Comparison of ENCODE assay signal across 8 cellular contexts in the genomic region with DNA sequence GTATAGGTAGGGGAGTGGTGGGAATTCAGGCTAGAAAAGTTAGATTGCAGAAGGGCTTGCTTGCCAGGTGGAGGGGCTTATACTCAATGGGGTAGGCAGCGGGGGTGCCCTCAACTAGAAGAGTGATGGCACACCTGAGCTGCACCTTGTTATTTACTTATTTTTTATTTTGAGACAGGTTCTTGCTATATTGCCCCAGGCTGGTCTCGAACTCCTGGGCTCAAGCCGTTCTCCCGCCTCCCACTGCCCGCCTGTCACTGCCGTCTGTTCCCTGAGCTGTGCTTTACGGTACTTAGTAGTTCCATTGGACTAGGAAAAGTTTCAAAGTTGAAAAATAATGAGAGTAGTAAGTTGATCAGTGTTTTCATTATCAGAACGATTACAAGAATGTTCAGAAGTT. TPM values are rescaled to one million over a fixed set of nuclear protein-coding genes. Genes with fewer than 3 reads are reported as not detected.
A peak's percentile ranks its signal among the peaks of the same experiment; 100 is the strongest.
DNase-seq lines count a peak whose midpoint lies in the region; ATAC-seq and TF ChIP-seq lines count a peak whose summit lies in the region.

No MANE protein-coding gene starts in this region.

- H3K9me3 ChIP-seq in heart left ventricle: no peaks in the 10 kb centered on the region
- no peaks in the 10 kb centered on the region for H3K9me3 ChIP-seq in ascending aorta
- H3K9me3 ChIP-seq in lung (ENCODE audit: control insufficient read depth in 2 of 2, insufficient read depth in 1 of 2, low read length in 1 of 2): no peaks in the 10 kb centered on the region
- H3K9me3 ChIP-seq in upper lobe of right lung: no peaks in the 10 kb centered on the region

- H3K36me3 ChIP-seq in heart left ventricle: peaks cover 0 to 18% (median 0%) of the 10 kb centered on the region in 9 donors
- peaks cover 0 to 4% of the 10 kb centered on the region in 2 donors for H3K36me3 ChIP-seq in ascending aorta
- no peaks in the 10 kb centered on the region for H3K36me3 ChIP-seq in lung (ENCODE audit: control insufficient read depth in 2 of 2, insufficient read depth in 2 of 2, low read length in 2 of 2)
- H3K36me3 ChIP-seq in upper lobe of right lung: no peaks in the 10 kb centered on the region

- H3K4me3 ChIP-seq in heart left ventricle (peak overlapping the region; percentile 55 to 97 (median 78)), ascending aorta (peak overlapping the region; percentile 83 to 97), lung (peak overlapping the region; percentile 39), upper lobe of right lung (peak overlapping the region; percentile 67)

- TF ChIP-seq CTCF in heart left ventricle (IDR thresholded peaks at IDR 0.05) (no peak), ascending aorta (IDR thresholded peaks at IDR 0.05) (no peak), lung (IDR thresholded peaks at IDR 0.05; ENCODE audit: control extremely low read depth, extremely low read depth) (no peak), upper lobe of right lung (IDR thresholded peaks at IDR 0.05) (no peak)

- peaks cover 0 to 79% (median 57%) of the 10 kb centered on the region in 12 donors for H3K4me1 ChIP-seq in heart left ventricle
- H3K4me1 ChIP-seq in ascending aorta: peaks cover 3 to 42% of the 10 kb centered on the region in 2 donors
- H3K4me1 ChIP-seq in lung (ENCODE audit: control insufficient read depth in 2 of 2, insufficient read depth in 2 of 2, low read length in 2 of 2): peaks cover 5 to 6% of the 10 kb centered on the region in 2 donors
- peaks cover 52% of the 10 kb centered on the region for H3K4me1 ChIP-seq in upper lobe of right lung

- H3K27me3 ChIP-seq in heart left ventricle: no peaks in the 10 kb centered on the region
- H3K27me3 ChIP-seq in ascending aorta: no peaks in the 10 kb centered on the region
- H3K27me3 ChIP-seq in lung (ENCODE audit: control insufficient read depth, insufficient read depth): no peaks in the 10 kb centered on the region
- no peaks in the 10 kb centered on the region for H3K27me3 ChIP-seq in upper lobe of right lung

- intact Hi-C loops in heart left ventricle (cut with DNase I) (loop anchor here in 3 of 10 donors (5.0 to 10.0 kb wide), 3 partner anchors 53 to 97 kb away; partner anchors contain the start of gene EIF2S3 (in 1 of the 3)), Right ventricle myocardium inferior (cut with DNase I) (loop anchor here (5.0 kb wide), 1 partner anchor 36 kb away; no protein-coding TSS in a partner anchor), ascending aorta (cut with DNase I) (loop anchor here (2.0 to 5.0 kb wide), 3 partner anchors 51 to 243 kb away; partner anchors contain the start of gene CXorf58), upper lobe of right lung (cut with DNase I) (no loop called here)

- TF ChIP-seq POLR2A in heart left ventricle (IDR thresholded peaks at IDR 0.05): no peak

- ATAC-seq in heart left ventricle: no peak
- ATAC-seq in Right ventricle myocardium inferior: no peak
- ATAC-seq in lung (ENCODE audit: insufficient read depth, low FRiP score): no peak
- ATAC-seq in upper lobe of right lung: no peak
- ATAC-seq in GM18502 (IDR thresholded peaks at IDR 0.05; ENCODE audit: poor library complexity, unreplicated experiment): no peak
- no peak for ATAC-seq in GM21717 (IDR thresholded peaks at IDR 0.05; ENCODE audit: unreplicated experiment)

- H3K27ac ChIP-seq in heart left ventricle (peak overlapping the region in 10 of 12 donors; percentile 94 to 99 (median 98)), ascending aorta (peak overlapping the region; percentile 99 to 100), lung (ENCODE audit: low read depth in 1 of 2, low read length in 1 of 2) (peak overlapping the region; percentile 3 to 47), upper lobe of right lung (peak overlapping the region; percentile 1)

- 37 to 61% (median 52%) methylated on average over 8 of the region's 8 CpGs for WGBS in heart left ventricle, 4 donors
- WGBS in lung, 2 donors: 64 to 76% methylated on average over 8 of the region's 8 CpGs

- no peak for DNase-seq in heart left ventricle
- DNase-seq in Right ventricle myocardium inferior (ENCODE audit: missing footprints): no peak
- no peak for DNase-seq in ascending aorta (ENCODE audit: low spot score in 2 of 2)
- no peak for DNase-seq in lung (ENCODE audit: low spot score)
- DNase-seq in upper lobe of right lung: no peak
- DNase-seq in H4 (ENCODE audit: low spot score): no peak

RNA-seq across cellular contexts. Expression of gene ZFX, which starts 2.0 kb away (rescaled TPM):
- total RNA-seq in heart left ventricle (10 to 100 TPM; 29.5 to 70.5 (median 44.8) TPM), Right ventricle myocardium inferior (33.4 TPM), ascending aorta (23.4 TPM), lung (10 to 100 TPM; 56.7 to 72.4 TPM), upper lobe of right lung (41.5 TPM)
- polyA plus RNA-seq in heart left ventricle (1 to 10 TPM; 6.4 to 6.9 TPM), lung (1 to 10 TPM; 7.5 to 8.3 TPM)
- 27.1 and 27.2 TPM in 2 replicates for total RNA-seq in H4 (2014; rRNA removed; shearing (Covaris generic))

Comparison
In these comparisons a context has a peak if more than half of its experiments do, and no peak if none do; other contexts are left out.
1. H3K27ac ChIP-seq: peak in every context shown above with its lines; median percentile 100 in ascending aorta; 98 in heart left ventricle; 25 in lung; 1 in upper lobe of right lung.
2. H3K4me3 ChIP-seq: peak in every context shown above with its lines; median percentile 90 in ascending aorta; 78 in heart left ventricle; 67 in upper lobe of right lung; 39 in lung.